ENCODE assay signal across 15 cellular contexts in the genomic region with DNA sequence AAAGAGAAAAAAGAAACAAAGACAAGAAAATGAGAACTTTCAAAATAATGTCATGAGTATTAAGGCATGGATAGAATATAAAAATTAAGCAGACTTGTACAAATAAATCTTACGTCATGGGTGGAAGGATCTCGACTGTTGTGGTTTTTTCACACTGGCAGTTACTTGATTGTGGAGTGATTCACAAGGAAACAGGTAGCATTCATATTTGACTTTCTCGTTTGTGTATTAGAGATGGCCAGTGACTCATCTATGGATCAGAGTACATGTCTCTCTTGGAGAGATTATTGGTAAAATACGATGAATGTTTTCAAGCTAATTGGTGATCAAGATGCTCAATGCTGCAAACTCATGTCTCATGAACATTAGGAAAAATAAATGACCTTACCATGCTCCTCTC.
DNase-seq lines count a peak whose midpoint lies in the region; ATAC-seq and TF ChIP-seq lines count a peak whose summit lies in the region.
"Had no signal": no experiment of that assay in that cellular context is flagged by ENCODE, and none has a peak within 500 bp of the region (broad histone marks: within the 10 kb centered on the region; RNA-seq: fewer than 3 reads in every experiment).

No MANE protein-coding gene starts in this region.

- peaks cover 36% of the 10 kb centered on the region for H3K4me1 ChIP-seq in PC-9 (replicated peaks; ENCODE audit: insufficient read depth)
- H3K4me1 ChIP-seq in mammary epithelial cell (ENCODE audit: insufficient read depth, low read length): peaks cover 9% of the 10 kb centered on the region
- H3K4me1 ChIP-seq in smooth muscle cell (ENCODE audit: low read depth): no peaks in the 10 kb centered on the region
- H3K4me1 ChIP-seq: Peyer's patch had no signal

- ATAC-seq in HG03354 (IDR thresholded peaks at IDR 0.05; ENCODE audit: poor library complexity, severe bottlenecking, unreplicated experiment) (no peak), GM19351 (IDR thresholded peaks at IDR 0.05; ENCODE audit: unreplicated experiment) (no peak)

- no peaks in the 10 kb centered on the region for H4K20me1 ChIP-seq in PC-9 (ENCODE audit: insufficient read depth)
- no peaks in the 10 kb centered on the region for H4K20me1 ChIP-seq in mammary epithelial cell (ENCODE audit: insufficient read depth, low read length)
- H4K20me1 ChIP-seq in smooth muscle cell (ENCODE audit: low read depth): no peaks in the 10 kb centered on the region

- peak; percentile 27 for DNase-seq in HPDE6-E6E7 (ENCODE audit: extremely low spot score)
- peak in 1 of 2 experiments; percentile 74 for DNase-seq in PC-9
- DNase-seq in mammary epithelial cell: peak; percentile 91
- no peak for DNase-seq in smooth muscle cell (lab: John Stamatoyannopoulos, UW; ENCODE audit: unreplicated experiment)
- no peak for DNase-seq in NOMO-1 (lab: John Stamatoyannopoulos, UW; ENCODE audit: unreplicated experiment in 2 of 2)
- DNase-seq: ACHN, AML-193, NCI-H1436, NCI-H2029 treated with DMSO at 0.1 percent for 48 hours, NCI-H510A, NCI-H774, Peyer's patch, SHP77 treated with DMSO at 0.1 percent for 48 hours had no signal

- H3K4me2 ChIP-seq in PC-9 (no peak overlapping the region), mammary epithelial cell (ENCODE audit: insufficient read depth, low read depth, low read length) (no peak overlapping the region), smooth muscle cell (no peak overlapping the region)

- H2AFZ ChIP-seq in PC-9: no peak overlapping the region
- H2AFZ ChIP-seq in mammary epithelial cell (ENCODE audit: low read depth, low read length): no peak overlapping the region
- H2AFZ ChIP-seq in smooth muscle cell (ENCODE audit: low read depth): no peak overlapping the region

- H3K9ac ChIP-seq in mammary epithelial cell (ENCODE audit: insufficient read depth, low read length) (no peak overlapping the region), smooth muscle cell (ENCODE audit: low read depth) (no peak overlapping the region)

- no peaks in the 10 kb centered on the region for H3K9me2 ChIP-seq in PC-9 (ENCODE audit: insufficient read depth)

- TF ChIP-seq CTCF in PC-9 (conservative IDR thresholded peaks at IDR 0.05) (no peak), mammary epithelial cell (conservative IDR thresholded peaks at IDR 0.05 in 1 of 2, IDR thresholded peaks at IDR 0.05 in 1 of 2; ENCODE audit: extremely low read depth in 1 of 2, insufficient read depth in 1 of 2, low read depth in 1 of 2, low read length in 2 of 2) (no peak), smooth muscle cell (IDR thresholded peaks at IDR 0.05; ENCODE audit: borderline replicate concordance, insufficient read depth, poor library complexity, severe bottlenecking) (no peak)

- H3F3A ChIP-seq in PC-9 (ENCODE audit: insufficient read depth, low read depth) (peaks cover 12% of the 10 kb centered on the region; the same call in 1 of the 2 replicates), smooth muscle cell (ENCODE audit: low read depth) (no peaks in the 10 kb centered on the region)

- no peaks in the 10 kb centered on the region for H3K27me3 ChIP-seq in PC-9 (ENCODE audit: insufficient read depth, low read depth)
- no peaks in the 10 kb centered on the region for H3K27me3 ChIP-seq in mammary epithelial cell (ENCODE audit: insufficient read depth, low read length)
- no peaks in the 10 kb centered on the region for H3K27me3 ChIP-seq in smooth muscle cell (ENCODE audit: low read depth)
- H3K27me3 ChIP-seq: Peyer's patch had no signal

- WGBS in mammary epithelial cell (ENCODE audit: low coverage, missing lambda C conversion rate): 4% methylated on average over 4 of the region's 4 CpGs
- WGBS in smooth muscle cell (ENCODE audit: low lambda C conversion rate): 68% methylated on average over 4 of the region's 4 CpGs

- dilution Hi-C loops in mammary epithelial cell (cut with HindIII; ENCODE audit: low sequenced_read_pairs): no loop called here

- CTCF ChIA-PET in PC-9 (lab: Charles Lee): no interaction called here
- CTCF ChIA-PET in mammary epithelial cell (lab: Charles Lee; ENCODE audit: low non-redundant PET): no interaction called here

- no TSS peak for BruUV-seq in PC-9 (replicated peaks; lab: Mats Ljungman, UMichigan)
- BruUV-seq in mammary epithelial cell (replicated peaks; lab: Mats Ljungman, UMichigan): no TSS peak

- H3K36me3 ChIP-seq in PC-9 (ENCODE audit: low read depth) (no peaks in the 10 kb centered on the region), mammary epithelial cell (ENCODE audit: insufficient read depth, low read length) (no peaks in the 10 kb centered on the region), smooth muscle cell (ENCODE audit: low read depth) (no peaks in the 10 kb centered on the region)
- H3K36me3 ChIP-seq: Peyer's patch had no signal

- in situ Hi-C loops in mammary epithelial cell (cut with MboI; ENCODE audit: low sequenced_read_pairs in 2 of 2): no loop called here

- peak overlapping the region; percentile 26 for H3K27ac ChIP-seq in PC-9
- H3K27ac ChIP-seq in mammary epithelial cell (ENCODE audit: insufficient read depth, low read depth, low read length): no peak overlapping the region
- H3K27ac ChIP-seq in smooth muscle cell (ENCODE audit: low read depth): peak overlapping the region; percentile 9
- H3K27ac ChIP-seq: Peyer's patch had no signal

- H3K9me3 ChIP-seq in PC-9 (ENCODE audit: insufficient read depth, low read depth) (no peaks in the 10 kb centered on the region; the same call in 1 of the 2 replicates), mammary epithelial cell (replicated peaks; ENCODE audit: insufficient read depth, low read length) (no peaks in the 10 kb centered on the region), smooth muscle cell (replicated peaks; ENCODE audit: low read depth) (no peaks in the 10 kb centered on the region)
- H3K9me3 ChIP-seq: Peyer's patch had no signal

- intact Hi-C loops in PC-9 (cut with micrococcal nuclease; ENCODE audit: unreplicated experiment) (loop anchor here (5.0 kb wide), 1 partner anchor 567 kb away; a partner anchor contains a TSS), mammary epithelial cell (cut with micrococcal nuclease) (no loop called here)

- POLR2A ChIA-PET in PC-9 (lab: Charles Lee; ENCODE audit: unreplicated experiment): no interaction called here

- no peaks in the 10 kb centered on the region for H3K79me2 ChIP-seq in PC-9 (ENCODE audit: low read depth)
- no peaks in the 10 kb centered on the region for H3K79me2 ChIP-seq in mammary epithelial cell (ENCODE audit: insufficient read depth, low read length)
- no peaks in the 10 kb centered on the region for H3K79me2 ChIP-seq in smooth muscle cell (ENCODE audit: low read depth)

- H3K4me3 ChIP-seq in PC-9 (no peak overlapping the region), mammary epithelial cell (replicated peaks in 1 of 3; ENCODE audit: insufficient read depth in 1 of 3, low read depth in 2 of 3, low read length in 3 of 3) (no peak overlapping the region), smooth muscle cell (no peak overlapping the region)
- H3K4me3 ChIP-seq: Peyer's patch had no signal

Comparison
In these comparisons a context has a peak if more than half of its experiments do, and no peak if none do; other contexts are left out.
1. DNase-seq: peak in HPDE6-E6E7 (single experiment) and mammary epithelial cell (single experiment); none in smooth muscle cell (single experiment) and NOMO-1 (0 of 2).